4 cellular contexts compared by ENCODE assay signal in genomic region chr11:134982432-134982831, GRCh38.
A peak's percentile ranks its signal among the peaks of the same experiment; 100 is the strongest.
DNase-seq lines count a peak whose midpoint lies in the region; FAIRE-seq and TF ChIP-seq lines count a peak whose summit lies in the region.
"Not testable (repeated sequence)": the region's sequence is repeated elsewhere in the genome, so short reads cannot be mapped to it uniquely, and the experiment has no call there.

No MANE protein-coding gene starts in this region.

- H3K27me3 ChIP-seq in H9 (ENCODE audit: insufficient read depth, low read length); bronchial epithelial cell (ENCODE audit: control insufficient read depth, insufficient read depth, low read length); neural progenitor cell: not testable (repeated sequence)
- peaks cover 0 to 45% (median 0%) of the 10 kb centered on the region in 4 donors for H3K27me3 ChIP-seq in esophagus muscularis mucosa

- H3K18ac ChIP-seq in H9 (ENCODE audit: insufficient read length, low read depth, low read length) = not testable (repeated sequence)

- H4K5ac ChIP-seq in H9 (ENCODE audit: insufficient read length, low read depth, low read length) = not testable (repeated sequence)

- not testable (repeated sequence) for H2BK20ac ChIP-seq in H9 (ENCODE audit: low read depth, low read length, poor library complexity, severe bottlenecking)

- H3K4me1 ChIP-seq in H9 (ENCODE audit: insufficient read depth, low read length); esophagus muscularis mucosa: not testable (repeated sequence)
- peaks cover 12% of the 10 kb centered on the region for H3K4me1 ChIP-seq in neural progenitor cell

- not testable (repeated sequence) for H4K91ac ChIP-seq in H9 (ENCODE audit: insufficient read length, low read depth, low read length)

- H3K4ac ChIP-seq in H9 (ENCODE audit: low read depth, low read length) = not testable (repeated sequence)

- H2BK12ac ChIP-seq in H9 (ENCODE audit: insufficient read length, low read depth, low read length) = not testable (repeated sequence)

- H3K23me2 ChIP-seq in H9 (ENCODE audit: insufficient read length, low read depth, low read length, poor library complexity, severe bottlenecking) = not testable (repeated sequence)

- not testable (repeated sequence) for H3K4me3 ChIP-seq in bronchial epithelial cell (ENCODE audit: low read depth, low read length); esophagus muscularis mucosa; neural progenitor cell

- peak; percentile 32 for FAIRE-seq in bronchial epithelial cell (lab: Jason Lieb, UNC)

- not testable (repeated sequence) for H3K79me2 ChIP-seq in H9 (ENCODE audit: insufficient read depth, low read length); neural progenitor cell (ENCODE audit: low read depth)

- H3K27me3 Mint-ChIP-seq in H9 (ENCODE audit: low read depth); neural progenitor cell (ENCODE audit: insufficient read depth, low read depth): not testable (repeated sequence)

- not testable (repeated sequence) for TF ChIP-seq POLR2A in esophagus muscularis mucosa (IDR thresholded peaks at IDR 0.05; ENCODE audit: low read depth)

- not testable (repeated sequence) for H3K23ac ChIP-seq in H9 (ENCODE audit: insufficient read length, low read depth, low read length)

- H3K4me1 Mint-ChIP-seq in H9 = peaks cover 41 to 49% of the 10 kb centered on the region in 2 experiments
- peaks cover 41% of the 10 kb centered on the region for H3K4me1 Mint-ChIP-seq in neural progenitor cell

- H3K4me2 ChIP-seq in H9 (ENCODE audit: insufficient read depth, insufficient read length, low read length); neural progenitor cell: not testable (repeated sequence)

- H3K9me3 Mint-ChIP-seq in H9, neural progenitor cell: not testable (repeated sequence)

- not testable (repeated sequence) for H3K79me1 ChIP-seq in H9 (ENCODE audit: insufficient read depth, low read depth, low read length, poor library complexity, severe bottlenecking)

- H4K8ac ChIP-seq in H9 (replicated peaks; ENCODE audit: insufficient read length, low read depth, low read length) = not testable (repeated sequence)

- not testable (repeated sequence) for TF ChIP-seq CTCF in H9 (conservative IDR thresholded peaks at IDR 0.05); bronchial epithelial cell (IDR thresholded peaks at IDR 0.05; ENCODE audit: insufficient read depth, low read length, severe bottlenecking); esophagus muscularis mucosa (IDR thresholded peaks at IDR 0.05); neural progenitor cell (IDR thresholded peaks at IDR 0.05)

- H3K36me3 Mint-ChIP-seq in H9 (ENCODE audit: insufficient read depth in 1 of 3, low read depth in 3 of 3); neural progenitor cell: not testable (repeated sequence)

- no CpG with 5 or more reads among the region's 8 CpGs for WGBS in H9 (ENCODE audit: extremely low coverage, insufficient read length, low lambda C conversion rate)
- 92% methylated on average over 8 of the region's 8 CpGs for WGBS in esophagus muscularis mucosa

- H2BK120ac ChIP-seq in H9 (ENCODE audit: low read depth, low read length, poor library complexity, severe bottlenecking) = not testable (repeated sequence)

- intact Hi-C loops in esophagus muscularis mucosa (cut with DNase I) = not testable (repeated sequence)

- H2BK5ac ChIP-seq in H9 (ENCODE audit: insufficient read length, low read length) = not testable (repeated sequence)

- not testable (repeated sequence) for H2AFZ ChIP-seq in H9 (ENCODE audit: low read length); neural progenitor cell (replicated peaks)

- H3K56ac ChIP-seq in H9 (ENCODE audit: insufficient read length, low read depth, low read length) = not testable (repeated sequence)

- H3K36me3 ChIP-seq in bronchial epithelial cell (ENCODE audit: control insufficient read depth, insufficient read depth, low read length); esophagus muscularis mucosa; neural progenitor cell: not testable (repeated sequence)

- H2AK5ac ChIP-seq in H9 (ENCODE audit: insufficient read length, low read length) = not testable (repeated sequence)

- DNase-seq in H9; bronchial epithelial cell (ENCODE audit: low read depth); neural progenitor cell (ENCODE audit: low spot score): not testable (repeated sequence)
- DNase-seq in esophagus muscularis mucosa (ENCODE audit: extremely low spot score) = peak; percentile 53

- H4K20me1 ChIP-seq in H9 (ENCODE audit: control insufficient read depth, insufficient read depth, insufficient read length); neural progenitor cell (ENCODE audit: low read depth): not testable (repeated sequence)

- not testable (repeated sequence) for H3K27ac ChIP-seq in H9 (ENCODE audit: insufficient read length, low read depth, low read length); esophagus muscularis mucosa (replicated peaks in 1 of 4); neural progenitor cell

- not testable (repeated sequence) for H3K9me3 ChIP-seq in H9 (ENCODE audit: control insufficient read depth, low read depth, low read length); esophagus muscularis mucosa; neural progenitor cell (ENCODE audit: low read depth)

- not testable (repeated sequence) for TF ChIP-seq EP300 in esophagus muscularis mucosa (IDR thresholded peaks at IDR 0.05)

- H3K9ac ChIP-seq in H9 (ENCODE audit: extremely low read depth, insufficient read length, low read length); neural progenitor cell: not testable (repeated sequence)

- H3T11ph ChIP-seq in H9 (ENCODE audit: low read length) = not testable (repeated sequence)

- H3F3A ChIP-seq in neural progenitor cell (ENCODE audit: low read depth) = not testable (repeated sequence)

- not testable (repeated sequence) for H3K14ac ChIP-seq in H9 (ENCODE audit: insufficient read depth, low read length)

- not testable (repeated sequence) for H2BK15ac ChIP-seq in H9 (ENCODE audit: low read depth, low read length)

- peak overlapping the region in 1 of 2 experiments; percentile 39; a peak in 2 of 5 replicates for H3K4me3 Mint-ChIP-seq in H9
- H3K4me3 Mint-ChIP-seq in neural progenitor cell = not testable (repeated sequence)

- H3K27ac Mint-ChIP-seq in H9 (peak overlapping the region in 2 of 3 experiments; percentile 72 to 91; a peak in 3 of 7 replicates), neural progenitor cell (peak overlapping the region; percentile 76)
